Comparison of ENCODE assay signal across 16 cellular contexts in the genomic region with DNA sequence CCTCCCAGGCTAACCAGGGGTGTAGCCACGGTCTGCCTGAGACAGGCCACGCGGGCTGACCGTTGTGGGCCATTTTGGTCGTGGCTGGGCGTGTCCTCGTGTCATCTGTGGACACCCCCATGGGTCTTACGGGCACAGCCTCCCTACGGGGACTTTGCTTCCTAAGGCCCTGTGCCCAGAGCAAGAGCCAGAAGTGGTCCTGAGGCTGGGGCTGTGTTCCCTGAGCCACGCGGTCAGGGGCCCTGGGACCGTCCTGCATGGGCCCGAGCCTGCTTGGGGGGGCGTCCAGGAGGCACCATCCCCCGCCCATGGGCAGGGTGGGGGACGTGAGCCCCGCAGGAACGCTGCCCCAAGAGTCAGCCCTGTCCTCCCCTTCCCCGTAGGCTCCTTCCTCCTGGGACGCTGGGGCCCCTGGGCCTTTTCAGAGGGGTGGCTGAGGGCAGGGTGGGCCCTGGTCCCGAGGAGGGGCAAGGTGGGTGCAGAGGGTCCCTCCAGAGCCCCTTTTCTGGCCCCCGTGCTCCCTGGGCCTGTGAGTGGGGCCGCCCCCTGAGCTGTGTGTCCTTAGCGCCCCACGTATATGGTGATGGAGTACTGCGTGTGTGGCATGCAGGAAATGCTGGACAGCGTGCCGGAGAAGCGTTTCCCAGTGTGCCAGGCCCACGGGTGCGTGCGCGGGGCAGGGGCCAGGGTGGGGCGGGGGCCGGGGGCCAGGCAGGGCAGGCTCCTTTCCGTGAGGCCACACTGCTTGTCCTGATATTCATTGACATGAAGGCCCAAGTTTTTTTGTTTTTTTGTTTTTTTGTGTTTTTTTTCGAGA. TPM values are rescaled to one million over a fixed set of nuclear protein-coding genes. Genes with fewer than 3 reads are reported as not detected.
A peak's percentile ranks its signal among the peaks of the same experiment; 100 is the strongest.
DNase-seq lines count a peak whose midpoint lies in the region; ATAC-seq and TF ChIP-seq lines count a peak whose summit lies in the region.
"Had no signal": no experiment of that assay in that cellular context is flagged by ENCODE, and none has a peak within 500 bp of the region (broad histone marks: within the 10 kb centered on the region; RNA-seq: fewer than 3 reads in every experiment).

No MANE protein-coding gene starts in this region.

- H3K9me3 ChIP-seq in left ventricle myocardium inferior (replicated peaks) = no peaks in the 10 kb centered on the region
- no peaks in the 10 kb centered on the region for H3K9me3 ChIP-seq in sigmoid colon
- no peaks in the 10 kb centered on the region for H3K9me3 ChIP-seq in uterus
- H3K9me3 ChIP-seq: A549 had no signal

- H3K36me3 ChIP-seq in left ventricle myocardium inferior (peaks cover 37% of the 10 kb centered on the region), sigmoid colon (peaks cover 13 to 44% (median 25%) of the 10 kb centered on the region in 4 donors), uterus (no peaks in the 10 kb centered on the region)

- no peak overlapping the region for H3K4me3 Mint-ChIP-seq in glutamatergic neuron (ENCODE audit: unreplicated experiment)
- H3K4me3 Mint-ChIP-seq: activated naive CD4-positive, alpha-beta T cell treated with anti-CD3 and anti-CD28 coated beads, Interleukin-2, amount 10 ng/mL, durations not matched to agents 7 days and 5 days had no signal

- H3K36me3 Mint-ChIP-seq in glutamatergic neuron (ENCODE audit: unreplicated experiment) = no peaks in the 10 kb centered on the region

- intact Hi-C loops in left ventricle myocardium inferior (cut with micrococcal nuclease) (no loop called here), Right ventricle myocardium inferior (cut with DNase I) (no loop called here), sigmoid colon (cut with DNase I) (no loop called here), uterus (cut with DNase I; ENCODE audit: low total_unique reads) (no loop called here)

- DNase-seq in left ventricle myocardium inferior (no peak), Right ventricle myocardium inferior (ENCODE audit: missing footprints) (no peak), glutamatergic neuron (peak; percentile 15), sigmoid colon (no peak), uterus (no peak), MV-4-11 (lab: John Stamatoyannopoulos, UW) (no peak)
- no peak for DNase-seq in activated T-cell treated with anti-CD3 and anti-CD28 coated beads, Interleukin-2, amount 50 U/mL, for 48 hours
- DNase-seq: activated naive CD4-positive, alpha-beta T cell treated with anti-CD3 and anti-CD28 coated beads, Interleukin-2, amount 10 ng/mL, durations not matched to agents 7 days and 5 days; DMS 273 treated with DMSO at 0.1 percent for 48 hours; NCI-H2029; nucleus accumbens; small intestine had no signal

- no peak for TF ChIP-seq EP300 in sigmoid colon (IDR thresholded peaks at IDR 0.05)

- H3K4me3 ChIP-seq in left ventricle myocardium inferior = no peak overlapping the region
- no peak overlapping the region for H3K4me3 ChIP-seq in sigmoid colon
- H3K4me3 ChIP-seq in uterus = no peak overlapping the region
- H3K4me3 ChIP-seq: A549 had no signal

- peaks cover 98% of the 10 kb centered on the region for H3K4me1 ChIP-seq in left ventricle myocardium inferior
- peaks cover under 1 to 88% (median 74%) of the 10 kb centered on the region in 4 donors for H3K4me1 ChIP-seq in sigmoid colon
- H3K4me1 ChIP-seq in uterus = peaks cover 4 to 24% of the 10 kb centered on the region in 2 donors

- no peaks in the 10 kb centered on the region for H3K27me3 ChIP-seq in left ventricle myocardium inferior (ENCODE audit: low read depth)
- H3K27me3 ChIP-seq in sigmoid colon = no peaks in the 10 kb centered on the region
- H3K27me3 ChIP-seq in uterus = no peaks in the 10 kb centered on the region

- 88 to 92% methylated on average over 37 of the region's 37 CpGs for WGBS in sigmoid colon, 2 donors

- peaks cover 12% of the 10 kb centered on the region for H3K27me3 Mint-ChIP-seq in glutamatergic neuron (ENCODE audit: unreplicated experiment)
- H3K27me3 Mint-ChIP-seq: activated naive CD4-positive, alpha-beta T cell treated with anti-CD3 and anti-CD28 coated beads, Interleukin-2, amount 10 ng/mL, durations not matched to agents 7 days and 5 days had no signal

- peaks cover 9% of the 10 kb centered on the region for H3K9me3 Mint-ChIP-seq in glutamatergic neuron (ENCODE audit: unreplicated experiment)
- H3K9me3 Mint-ChIP-seq: activated naive CD4-positive, alpha-beta T cell treated with anti-CD3 and anti-CD28 coated beads, Interleukin-2, amount 10 ng/mL, durations not matched to agents 7 days and 5 days had no signal

- H3K27ac ChIP-seq in left ventricle myocardium inferior (replicated peaks) (peak overlapping the region; percentile 94), sigmoid colon (peak overlapping the region; percentile 77 to 89 (median 88)), uterus (peak overlapping the region; percentile 17 to 56)
- H3K27ac ChIP-seq: A549, C4-2B had no signal

- TF ChIP-seq CTCF in left ventricle myocardium inferior (IDR thresholded peaks at IDR 0.05; ENCODE audit: borderline replicate concordance) (no peak), glutamatergic neuron (IDR thresholded peaks at IDR 0.05; ENCODE audit: partially characterized antibody, unreplicated experiment) (no peak), sigmoid colon (IDR thresholded peaks at IDR 0.05) (no peak), uterus (IDR thresholded peaks at IDR 0.05) (no peak)

- no peak overlapping the region for H3K27ac Mint-ChIP-seq in glutamatergic neuron (ENCODE audit: unreplicated experiment)

- ATAC-seq in Right ventricle myocardium inferior (no peak), GM21423 (IDR thresholded peaks at IDR 0.05; ENCODE audit: unreplicated experiment) (no peak)

- TF ChIP-seq POLR2A in sigmoid colon (IDR thresholded peaks at IDR 0.05) (no peak), uterus (IDR thresholded peaks at IDR 0.05) (no peak)

- peaks cover 22% of the 10 kb centered on the region for H3K4me1 Mint-ChIP-seq in glutamatergic neuron (ENCODE audit: low read depth, unreplicated experiment)

RNA-seq across cellular contexts. Expression of a gene that starts 13.4 kb away (rescaled TPM):
- 50.1 TPM for total RNA-seq in left ventricle myocardium inferior
- total RNA-seq in Right ventricle myocardium inferior = 49.9 TPM
- 48.2 TPM for total RNA-seq in glutamatergic neuron (ENCODE audit: unreplicated experiment)
- 10 to 100 TPM; 36.4 to 51.0 (median 42.7) TPM for total RNA-seq in sigmoid colon
- polyA plus RNA-seq in sigmoid colon = 10 to 100 TPM; 31.2 to 86.5 (median 41.8) TPM
- 10 to 100 TPM; 17.4 to 62.8 (median 43.3) TPM for total RNA-seq in uterus

RNA-seq across cellular contexts. Expression of a gene that starts 18.8 kb away (rescaled TPM):
- 0.96 TPM for total RNA-seq in left ventricle myocardium inferior
- total RNA-seq in Right ventricle myocardium inferior = 1.2 TPM
- total RNA-seq in glutamatergic neuron (ENCODE audit: unreplicated experiment) = 74.7 TPM
- total RNA-seq in sigmoid colon = under 1 TPM in 3 of 4 donors, not detected in 1; 0.36 to 0.82 (median 0.81) TPM
- polyA plus RNA-seq in sigmoid colon = under 1 TPM in 1 of 3 donors, not detected in 2; 0.36 TPM
- 1 to 10 TPM in 2 of 4 donors, under 1 TPM in 1, not detected in 1; 0.26 to 1.5 (median 1.0) TPM for total RNA-seq in uterus
- total RNA-seq: mononuclear cell had no signal

RNA-seq across cellular contexts. Expression of a gene that starts 22.6 kb away (rescaled TPM):
- total RNA-seq in left ventricle myocardium inferior (501 TPM), Right ventricle myocardium inferior (656 TPM), glutamatergic neuron (ENCODE audit: unreplicated experiment) (129 TPM), sigmoid colon (100 to 1,000 TPM in 3 of 4 donors, 10 to 100 TPM in 1; 74.7 to 112 (median 104) TPM), uterus (100 to 1,000 TPM in 2 of 4 donors, 10 to 100 TPM in 1, 1 to 10 TPM in 1; 4.7 to 164 (median 68.9) TPM)
- polyA plus RNA-seq in sigmoid colon = 100 to 1,000 TPM; 294 to 390 (median 352) TPM

RNA-seq across cellular contexts. Expression of a gene that starts 29.4 kb away (rescaled TPM):
- total RNA-seq in left ventricle myocardium inferior (60.5 TPM), Right ventricle myocardium inferior (62.8 TPM), glutamatergic neuron (ENCODE audit: unreplicated experiment) (325 TPM), sigmoid colon (10 to 100 TPM; 14.6 to 70.3 (median 15.4) TPM), uterus (100 to 1,000 TPM in 1 of 4 donors, 10 to 100 TPM in 2, under 1 TPM in 1; 0.77 to 108 (median 15.0) TPM)
- 10 to 100 TPM; 42.1 to 87.0 (median 57.7) TPM for polyA plus RNA-seq in sigmoid colon

RNA-seq across cellular contexts. Expression of a gene that starts 44.9 kb away (rescaled TPM):
- total RNA-seq in left ventricle myocardium inferior (16.9 TPM), Right ventricle myocardium inferior (14.7 TPM), glutamatergic neuron (ENCODE audit: unreplicated experiment) (65.5 TPM), sigmoid colon (10 to 100 TPM in 3 of 4 donors, 1 to 10 TPM in 1; 6.8 to 91.9 (median 14.7) TPM), uterus (100 to 1,000 TPM in 1 of 4 donors, 10 to 100 TPM in 1, 1 to 10 TPM in 2; 4.4 to 107 (median 10.7) TPM)
- 10 to 100 TPM; 11.4 to 75.0 (median 14.8) TPM for polyA plus RNA-seq in sigmoid colon

Comparison
In these comparisons a context has a peak if more than half of its experiments do, and no peak if none do; other contexts are left out.
1. H3K27ac ChIP-seq: peak in every context shown above with its lines; median percentile 94 in left ventricle myocardium inferior; 88 in sigmoid colon; 36 in uterus.
2. RNA of a gene that starts 18.8 kb away (total RNA-seq): 74.7 TPM in glutamatergic neuron (single experiment); 1.2 TPM in Right ventricle myocardium inferior (single experiment), 0.26 to 1.5 TPM in uterus, 0.96 TPM in left ventricle myocardium inferior (single experiment) and 0.36 to 0.82 TPM in sigmoid colon; every median in the first group is over 10 times any median in the second.